Comparison of ENCODE assay signal across 1 cellular context in the genomic region with DNA sequence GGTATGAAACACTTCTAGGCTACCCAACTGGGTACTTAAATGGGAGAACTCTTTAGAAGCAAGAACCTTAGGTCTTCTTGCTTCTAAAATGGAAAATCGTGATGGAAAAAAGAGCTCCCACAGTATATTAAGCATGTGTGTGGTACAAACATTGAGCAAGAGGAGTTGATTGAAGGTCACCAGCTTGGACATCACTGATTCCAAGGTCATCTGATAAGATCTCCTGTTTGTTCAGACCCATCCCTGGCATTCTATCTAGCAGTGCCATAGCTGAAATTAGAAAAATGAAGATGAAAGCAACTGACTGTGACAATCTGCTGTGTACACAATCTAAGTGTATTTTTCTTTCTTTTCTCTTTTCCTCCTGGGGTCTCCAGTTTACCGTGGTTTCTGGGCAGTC.
A peak's percentile ranks its signal among the peaks of the same experiment; 100 is the strongest.
TF ChIP-seq lines count a peak whose summit lies in the region.

No MANE protein-coding gene starts in this region.

TF ChIP-seq in HepG2, 621 proteins besides CTCF, POLR2A, EP300 and RAD21 (continued from another document and continues in another):
- TF ChIP-seq ZBTB10 (CRISPR knock-in tag; IDR thresholded peaks at IDR 0.05; ENCODE audit: borderline replicate concordance): no peak
- TF ChIP-seq PAF1 (CRISPR knock-in tag; IDR thresholded peaks at IDR 0.05): no peak
- no peak for TF ChIP-seq ZNF556 (CRISPR knock-in tag; IDR thresholded peaks at IDR 0.05; ENCODE audit: borderline replicate concordance)
- peak; percentile 32; the same call in 1 of the 2 replicates for TF ChIP-seq FOXA3 (CRISPR knock-in tag; IDR thresholded peaks at IDR 0.05)
- no peak for TF ChIP-seq ZNF460 (CRISPR knock-in tag; IDR thresholded peaks at IDR 0.05; ENCODE audit: borderline replicate concordance)
- TF ChIP-seq HES4 (CRISPR knock-in tag; IDR thresholded peaks at IDR 0.05; ENCODE audit: borderline replicate concordance): no peak
- TF ChIP-seq BCL6 (CRISPR knock-in tag; IDR thresholded peaks at IDR 0.05): peak; percentile 37; the same call in 1 of the 2 replicates
- TF ChIP-seq WIZ (CRISPR knock-in tag; IDR thresholded peaks at IDR 0.05): no peak
- TF ChIP-seq, protein P1, sequence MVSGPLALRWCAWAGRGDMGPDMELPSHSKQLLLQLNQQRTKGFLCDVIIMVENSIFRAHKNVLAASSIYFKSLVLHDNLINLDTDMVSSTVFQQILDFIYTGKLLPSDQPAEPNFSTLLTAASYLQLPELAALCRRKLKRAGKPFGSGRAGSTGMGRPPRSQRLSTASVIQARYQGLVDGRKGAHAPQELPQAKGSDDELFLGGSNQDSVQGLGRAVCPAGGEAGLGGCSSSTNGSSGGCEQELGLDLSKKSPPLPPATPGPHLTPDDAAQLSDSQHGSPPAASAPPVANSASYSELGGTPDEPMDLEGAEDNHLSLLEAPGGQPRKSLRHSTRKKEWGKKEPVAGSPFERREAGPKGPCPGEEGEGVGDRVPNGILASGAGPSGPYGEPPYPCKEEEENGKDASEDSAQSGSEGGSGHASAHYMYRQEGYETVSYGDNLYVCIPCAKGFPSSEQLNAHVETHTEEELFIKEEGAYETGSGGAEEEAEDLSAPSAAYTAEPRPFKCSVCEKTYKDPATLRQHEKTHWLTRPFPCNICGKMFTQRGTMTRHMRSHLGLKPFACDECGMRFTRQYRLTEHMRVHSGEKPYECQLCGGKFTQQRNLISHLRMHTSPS (CRISPR knock-in tag; IDR thresholded peaks at IDR 0.05; ENCODE audit: low read depth): 0 out of 2 replicates have a peak, but pooled peaks have one; percentile 38
- TF ChIP-seq HDAC2 (CRISPR knock-in tag; IDR thresholded peaks at IDR 0.05): peak; percentile 41; the same call in 1 of the 2 replicates
- TF ChIP-seq ISL2 (CRISPR knock-in tag; IDR thresholded peaks at IDR 0.05): peak; percentile 80
- no peak for TF ChIP-seq MIXL1 (CRISPR knock-in tag; IDR thresholded peaks at IDR 0.05)
- no peak for TF ChIP-seq ZNF841 (CRISPR knock-in tag; IDR thresholded peaks at IDR 0.05; ENCODE audit: borderline replicate concordance)
- no peak for TF ChIP-seq CREB1 (IDR thresholded peaks at IDR 0.05)
- peak; percentile 12; the same call in 1 of the 2 replicates for TF ChIP-seq CREB1 (CRISPR knock-in tag; IDR thresholded peaks at IDR 0.05)
- TF ChIP-seq FOSL2 (CRISPR knock-in tag; IDR thresholded peaks at IDR 0.05): peak; percentile 28; the same call in 1 of the 2 replicates
- no peak for TF ChIP-seq ZSCAN30 (CRISPR knock-in tag; IDR thresholded peaks at IDR 0.05)
- TF ChIP-seq SOX6 (IDR thresholded peaks at IDR 0.05): no peak
- peak; percentile 25; the same call in 1 of the 2 replicates for TF ChIP-seq SOX6 (CRISPR knock-in tag; IDR thresholded peaks at IDR 0.05)
- no peak for TF ChIP-seq ZNF331 (CRISPR knock-in tag; IDR thresholded peaks at IDR 0.05)
- 0 out of 2 replicates have a peak, but pooled peaks have one; percentile 31 for TF ChIP-seq ZNF256 (CRISPR knock-in tag; conservative IDR thresholded peaks at IDR 0.05)
- no peak for TF ChIP-seq EZH2 (conservative IDR thresholded peaks at IDR 0.05; ENCODE audit: low read depth, low read length)
- TF ChIP-seq SP140L (CRISPR knock-in tag; IDR thresholded peaks at IDR 0.05; ENCODE audit: borderline replicate concordance): no peak
- no peak for TF ChIP-seq STAT5B (CRISPR knock-in tag; IDR thresholded peaks at IDR 0.05)
- TF ChIP-seq, protein P2, sequence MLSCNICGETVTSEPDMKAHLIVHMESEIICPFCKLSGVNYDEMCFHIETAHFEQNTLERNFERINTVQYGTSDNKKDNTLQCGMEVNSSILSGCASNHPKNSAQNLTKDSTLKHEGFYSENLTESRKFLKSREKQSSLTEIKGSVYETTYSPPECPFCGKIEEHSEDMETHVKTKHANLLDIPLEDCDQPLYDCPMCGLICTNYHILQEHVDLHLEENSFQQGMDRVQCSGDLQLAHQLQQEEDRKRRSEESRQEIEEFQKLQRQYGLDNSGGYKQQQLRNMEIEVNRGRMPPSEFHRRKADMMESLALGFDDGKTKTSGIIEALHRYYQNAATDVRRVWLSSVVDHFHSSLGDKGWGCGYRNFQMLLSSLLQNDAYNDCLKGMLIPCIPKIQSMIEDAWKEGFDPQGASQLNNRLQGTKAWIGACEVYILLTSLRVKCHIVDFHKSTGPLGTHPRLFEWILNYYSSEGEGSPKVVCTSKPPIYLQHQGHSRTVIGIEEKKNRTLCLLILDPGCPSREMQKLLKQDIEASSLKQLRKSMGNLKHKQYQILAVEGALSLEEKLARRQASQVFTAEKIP (CRISPR knock-in tag; IDR thresholded peaks at IDR 0.05; ENCODE audit: borderline replicate concordance): no peak
- TF ChIP-seq, protein P3, sequence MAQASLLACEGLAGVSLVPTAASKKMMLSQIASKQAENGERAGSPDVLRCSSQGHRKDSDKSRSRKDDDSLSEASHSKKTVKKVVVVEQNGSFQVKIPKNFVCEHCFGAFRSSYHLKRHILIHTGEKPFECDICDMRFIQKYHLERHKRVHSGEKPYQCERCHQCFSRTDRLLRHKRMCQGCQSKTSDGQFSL (CRISPR knock-in tag; IDR thresholded peaks at IDR 0.05): no peak
- TF ChIP-seq, protein P4, sequence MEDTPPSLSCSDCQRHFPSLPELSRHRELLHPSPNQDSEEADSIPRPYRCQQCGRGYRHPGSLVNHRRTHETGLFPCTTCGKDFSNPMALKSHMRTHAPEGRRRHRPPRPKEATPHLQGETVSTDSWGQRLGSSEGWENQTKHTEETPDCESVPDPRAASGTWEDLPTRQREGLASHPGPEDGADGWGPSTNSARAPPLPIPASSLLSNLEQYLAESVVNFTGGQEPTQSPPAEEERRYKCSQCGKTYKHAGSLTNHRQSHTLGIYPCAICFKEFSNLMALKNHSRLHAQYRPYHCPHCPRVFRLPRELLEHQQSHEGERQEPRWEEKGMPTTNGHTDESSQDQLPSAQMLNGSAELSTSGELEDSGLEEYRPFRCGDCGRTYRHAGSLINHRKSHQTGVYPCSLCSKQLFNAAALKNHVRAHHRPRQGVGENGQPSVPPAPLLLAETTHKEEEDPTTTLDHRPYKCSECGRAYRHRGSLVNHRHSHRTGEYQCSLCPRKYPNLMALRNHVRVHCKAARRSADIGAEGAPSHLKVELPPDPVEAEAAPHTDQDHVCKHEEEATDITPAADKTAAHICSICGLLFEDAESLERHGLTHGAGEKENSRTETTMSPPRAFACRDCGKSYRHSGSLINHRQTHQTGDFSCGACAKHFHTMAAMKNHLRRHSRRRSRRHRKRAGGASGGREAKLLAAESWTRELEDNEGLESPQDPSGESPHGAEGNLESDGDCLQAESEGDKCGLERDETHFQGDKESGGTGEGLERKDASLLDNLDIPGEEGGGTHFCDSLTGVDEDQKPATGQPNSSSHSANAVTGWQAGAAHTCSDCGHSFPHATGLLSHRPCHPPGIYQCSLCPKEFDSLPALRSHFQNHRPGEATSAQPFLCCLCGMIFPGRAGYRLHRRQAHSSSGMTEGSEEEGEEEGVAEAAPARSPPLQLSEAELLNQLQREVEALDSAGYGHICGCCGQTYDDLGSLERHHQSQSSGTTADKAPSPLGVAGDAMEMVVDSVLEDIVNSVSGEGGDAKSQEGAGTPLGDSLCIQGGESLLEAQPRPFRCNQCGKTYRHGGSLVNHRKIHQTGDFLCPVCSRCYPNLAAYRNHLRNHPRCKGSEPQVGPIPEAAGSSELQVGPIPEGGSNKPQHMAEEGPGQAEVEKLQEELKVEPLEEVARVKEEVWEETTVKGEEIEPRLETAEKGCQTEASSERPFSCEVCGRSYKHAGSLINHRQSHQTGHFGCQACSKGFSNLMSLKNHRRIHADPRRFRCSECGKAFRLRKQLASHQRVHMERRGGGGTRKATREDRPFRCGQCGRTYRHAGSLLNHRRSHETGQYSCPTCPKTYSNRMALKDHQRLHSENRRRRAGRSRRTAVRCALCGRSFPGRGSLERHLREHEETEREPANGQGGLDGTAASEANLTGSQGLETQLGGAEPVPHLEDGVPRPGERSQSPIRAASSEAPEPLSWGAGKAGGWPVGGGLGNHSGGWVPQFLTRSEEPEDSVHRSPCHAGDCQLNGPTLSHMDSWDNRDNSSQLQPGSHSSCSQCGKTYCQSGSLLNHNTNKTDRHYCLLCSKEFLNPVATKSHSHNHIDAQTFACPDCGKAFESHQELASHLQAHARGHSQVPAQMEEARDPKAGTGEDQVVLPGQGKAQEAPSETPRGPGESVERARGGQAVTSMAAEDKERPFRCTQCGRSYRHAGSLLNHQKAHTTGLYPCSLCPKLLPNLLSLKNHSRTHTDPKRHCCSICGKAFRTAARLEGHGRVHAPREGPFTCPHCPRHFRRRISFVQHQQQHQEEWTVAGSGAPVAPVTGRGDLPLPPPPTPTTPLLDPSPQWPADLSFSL (CRISPR knock-in tag; IDR thresholded peaks at IDR 0.05): no peak
- peak; percentile 77; the same call in 1 of the 2 replicates for TF ChIP-seq ESRRA (CRISPR knock-in tag; IDR thresholded peaks at IDR 0.05; ENCODE audit: low read depth)
- no peak for TF ChIP-seq MEIS1 (CRISPR knock-in tag; IDR thresholded peaks at IDR 0.05; ENCODE audit: borderline replicate concordance)
- TF ChIP-seq JUND (CRISPR knock-in tag; IDR thresholded peaks at IDR 0.05): no peak
- no peak for TF ChIP-seq SNAPC4 (CRISPR knock-in tag; IDR thresholded peaks at IDR 0.05)
- TF ChIP-seq, protein P5, sequence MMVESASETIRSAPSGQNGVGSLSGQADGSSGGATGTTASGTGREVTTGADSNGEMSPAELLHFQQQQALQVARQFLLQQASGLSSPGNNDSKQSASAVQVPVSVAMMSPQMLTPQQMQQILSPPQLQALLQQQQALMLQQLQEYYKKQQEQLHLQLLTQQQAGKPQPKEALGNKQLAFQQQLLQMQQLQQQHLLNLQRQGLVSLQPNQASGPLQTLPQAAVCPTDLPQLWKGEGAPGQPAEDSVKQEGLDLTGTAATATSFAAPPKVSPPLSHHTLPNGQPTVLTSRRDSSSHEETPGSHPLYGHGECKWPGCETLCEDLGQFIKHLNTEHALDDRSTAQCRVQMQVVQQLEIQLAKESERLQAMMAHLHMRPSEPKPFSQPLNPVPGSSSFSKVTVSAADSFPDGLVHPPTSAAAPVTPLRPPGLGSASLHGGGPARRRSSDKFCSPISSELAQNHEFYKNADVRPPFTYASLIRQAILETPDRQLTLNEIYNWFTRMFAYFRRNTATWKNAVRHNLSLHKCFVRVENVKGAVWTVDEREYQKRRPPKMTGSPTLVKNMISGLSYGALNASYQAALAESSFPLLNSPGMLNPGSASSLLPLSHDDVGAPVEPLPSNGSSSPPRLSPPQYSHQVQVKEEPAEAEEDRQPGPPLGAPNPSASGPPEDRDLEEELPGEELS (CRISPR knock-in tag; IDR thresholded peaks at IDR 0.05): 0 out of 2 replicates have a peak, but pooled peaks have one; percentile 23
- TF ChIP-seq YEATS4 (CRISPR knock-in tag; IDR thresholded peaks at IDR 0.05; ENCODE audit: borderline replicate concordance): no peak
- no peak for TF ChIP-seq PHB2 (IDR thresholded peaks at IDR 0.05; ENCODE audit: partially characterized antibody)
- TF ChIP-seq KDM1A (CRISPR knock-in tag; IDR thresholded peaks at IDR 0.05): 0 out of 2 replicates have a peak, but pooled peaks have one; percentile 20
- no peak for TF ChIP-seq THYN1 (CRISPR knock-in tag; IDR thresholded peaks at IDR 0.05; ENCODE audit: borderline replicate concordance, low read depth)
- TF ChIP-seq NR2F1 (CRISPR knock-in tag; IDR thresholded peaks at IDR 0.05): no peak
- no peak for TF ChIP-seq ZC3H4 (CRISPR knock-in tag; IDR thresholded peaks at IDR 0.05; ENCODE audit: borderline replicate concordance)
- no peak for TF ChIP-seq CENPT (CRISPR knock-in tag; IDR thresholded peaks at IDR 0.05; ENCODE audit: low read depth)
- TF ChIP-seq PLRG1 (conservative IDR thresholded peaks at IDR 0.05): no peak
